ENCODE assay signal across 18 cellular contexts in the genomic region with DNA sequence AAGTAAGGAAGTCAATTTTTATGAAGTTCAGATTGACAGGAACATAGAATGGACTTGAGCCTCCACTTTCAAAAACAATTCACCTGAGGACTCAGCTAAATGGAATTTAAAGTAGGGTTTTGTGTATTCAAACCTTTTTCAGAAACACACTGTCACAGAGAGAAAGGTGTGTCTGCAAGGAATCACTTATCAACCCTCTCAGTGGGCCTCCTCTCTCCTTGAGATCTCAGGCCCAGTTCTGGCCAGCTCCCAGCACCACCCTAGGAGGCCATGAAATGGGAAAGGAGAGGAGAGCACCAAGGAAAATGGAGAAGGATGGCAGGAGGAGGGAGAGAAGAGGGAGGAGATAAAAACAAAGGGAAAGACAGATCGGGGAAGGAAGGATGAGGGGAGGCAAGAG. TPM values are rescaled to one million over a fixed set of nuclear protein-coding genes. Genes with fewer than 3 reads are reported as not detected.
A peak's percentile ranks its signal among the peaks of the same experiment; 100 is the strongest.
DNase-seq lines count a peak whose midpoint lies in the region; TF ChIP-seq lines count a peak whose summit lies in the region.
"Had no signal": no experiment of that assay in that cellular context is flagged by ENCODE, and none has a peak within 500 bp of the region (broad histone marks: within the 10 kb centered on the region; RNA-seq: fewer than 3 reads in every experiment).

No MANE protein-coding gene starts in this region.

- no TSS peak for BruUV-seq in Caco-2 (replicated peaks; lab: Mats Ljungman, UMichigan)

- no peak for TF ChIP-seq CTCF in Caco-2 (IDR thresholded peaks at IDR 0.05; ENCODE audit: insufficient read depth in 1 of 2, low read depth in 1 of 2, low read length in 1 of 2, severe bottlenecking in 1 of 2, unreplicated experiment in 1 of 2)
- no peak for TF ChIP-seq CTCF in hepatocyte (IDR thresholded peaks at IDR 0.05; ENCODE audit: poor library complexity)
- no peak for TF ChIP-seq CTCF in type B pancreatic cell (conservative IDR thresholded peaks at IDR 0.05)
- no peak for TF ChIP-seq CTCF in GM10266 (IDR thresholded peaks at IDR 0.05; ENCODE audit: control insufficient read depth, insufficient read depth, low read depth, missing control alignments)

- peak overlapping the region; percentile 71 for H3K4me2 ChIP-seq in BLaER1
- H3K4me2 ChIP-seq in hepatocyte, result no peak overlapping the region

- no peak overlapping the region for H3K4me3 ChIP-seq in BLaER1
- no peak overlapping the region for H3K4me3 ChIP-seq in Caco-2 (ENCODE audit: low read depth, low read length)
- no peak overlapping the region for H3K4me3 ChIP-seq in hepatocyte
- H3K4me3 ChIP-seq: GM12878 had no signal

- peaks cover 10% of the 10 kb centered on the region for H3K9me3 Mint-ChIP-seq in Caco-2 (ENCODE audit: unreplicated experiment)
- no peaks in the 10 kb centered on the region for H3K9me3 Mint-ChIP-seq in type B pancreatic cell
- H3K9me3 Mint-ChIP-seq: CD4-positive, alpha-beta T cell; HFFc6 had no signal

- H3K27ac Mint-ChIP-seq in Caco-2 (ENCODE audit: unreplicated experiment) (peak overlapping the region; percentile 68), type B pancreatic cell (peak overlapping the region; percentile 82)
- H3K27ac Mint-ChIP-seq: B cell; CD4-positive, alpha-beta T cell; HFFc6 had no signal

- H4K20me1 ChIP-seq in BLaER1 (no peaks in the 10 kb centered on the region), hepatocyte (ENCODE audit: insufficient read depth, poor library complexity, severe bottlenecking) (no peaks in the 10 kb centered on the region)

- no peaks in the 10 kb centered on the region for H3K9me2 ChIP-seq in hepatocyte (replicated peaks; ENCODE audit: insufficient read depth)

- H3K4me1 ChIP-seq in BLaER1 (peaks cover 29% of the 10 kb centered on the region), Caco-2 (no peaks in the 10 kb centered on the region), hepatocyte (ENCODE audit: insufficient read depth) (no peaks in the 10 kb centered on the region)

- H3K36me3 Mint-ChIP-seq in Caco-2 (ENCODE audit: insufficient read depth, unreplicated experiment) (no peaks in the 10 kb centered on the region), type B pancreatic cell (no peaks in the 10 kb centered on the region)

- no peak for DNase-seq in Caco-2
- DNase-seq in hepatocyte (ENCODE audit: low spot score), result no peak
- DNase-seq in type B pancreatic cell (ENCODE audit: extremely low spot score, unreplicated experiment), result no peak
- DNase-seq in GM10266 (ENCODE audit: extremely low spot score), result no peak
- no peak for DNase-seq in DMS53 treated with DMSO at 0.1 percent for 48 hours (lab: John Stamatoyannopoulos, UW; ENCODE audit: unreplicated experiment)
- no peak for DNase-seq in activated T-cell treated with anti-CD3 and anti-CD28 coated beads for 4 hours
- DNase-seq: CD4-positive, alpha-beta T cell; DMS153; DMS79 treated with DMSO at 0.1 percent for 48 hours; GF-D8; GOT3; H7; HFFc6 had no signal

- WGBS in hepatocyte (ENCODE audit: low lambda C conversion rate, missing lambda C conversion rate), result 80% methylated on average over 1 of the region's 1 CpG

- H2AFZ ChIP-seq in hepatocyte, result no peak overlapping the region

- intact Hi-C loops in Caco-2 (cut with micrococcal nuclease; ENCODE audit: unreplicated experiment), result no loop called here

- H3K27ac ChIP-seq in BLaER1 (no peak overlapping the region), hepatocyte (peak overlapping the region; percentile 52)
- H3K27ac ChIP-seq: C4-2B had no signal

- POLR2A ChIA-PET in Caco-2 (lab: Charles Lee), result no interaction called here

- H3K9me3 ChIP-seq in BLaER1 (no peaks in the 10 kb centered on the region; the same call in 1 of the 2 replicates), Caco-2 (no peaks in the 10 kb centered on the region), hepatocyte (ENCODE audit: low read depth) (no peaks in the 10 kb centered on the region)

- no peaks in the 10 kb centered on the region for H3K36me3 ChIP-seq in BLaER1
- H3K36me3 ChIP-seq in Caco-2 (ENCODE audit: control insufficient read depth, insufficient read depth, low read length), result no peaks in the 10 kb centered on the region
- no peaks in the 10 kb centered on the region for H3K36me3 ChIP-seq in hepatocyte (replicated peaks; ENCODE audit: insufficient read depth, low read depth)

- H3K9ac ChIP-seq in BLaER1, result no peak overlapping the region

- CTCF ChIA-PET in Caco-2 (lab: Charles Lee), result no interaction called here

- H3K27me3 ChIP-seq in BLaER1, result no peaks in the 10 kb centered on the region
- no peaks in the 10 kb centered on the region for H3K27me3 ChIP-seq in Caco-2 (replicated peaks; ENCODE audit: control insufficient read depth, insufficient read depth, low read length)
- H3K27me3 ChIP-seq in hepatocyte, result no peaks in the 10 kb centered on the region

- H3K27me3 Mint-ChIP-seq in Caco-2 (ENCODE audit: insufficient read depth, unreplicated experiment) (no peaks in the 10 kb centered on the region), type B pancreatic cell (no peaks in the 10 kb centered on the region)
- H3K27me3 Mint-ChIP-seq: B cell; CD4-positive, alpha-beta T cell had no signal

- H3K4me1 Mint-ChIP-seq in Caco-2 (ENCODE audit: low read depth, unreplicated experiment) (peaks cover 15% of the 10 kb centered on the region), type B pancreatic cell (ENCODE audit: unreplicated experiment) (no peaks in the 10 kb centered on the region)

- no peaks in the 10 kb centered on the region for H3K79me2 ChIP-seq in hepatocyte

- H3K4me3 Mint-ChIP-seq in Caco-2 (ENCODE audit: unreplicated experiment), result no peak overlapping the region
- no peak overlapping the region for H3K4me3 Mint-ChIP-seq in type B pancreatic cell
- H3K4me3 Mint-ChIP-seq: B cell; CD4-positive, alpha-beta T cell; HFFc6 had no signal

RNA-seq across cellular contexts. Expression of a gene that starts 28.6 kb away (rescaled TPM):
- 2.9 and 3.8 TPM in 2 replicates for total RNA-seq in Caco-2 (2022)
- 0.44 and 0.77 TPM in 2 replicates for total RNA-seq in hepatocyte
- polyA plus RNA-seq in hepatocyte, result 0.68 and 2.2 TPM in 2 replicates
- 0.38 and 2.4 TPM in 2 replicates for total RNA-seq in type B pancreatic cell (ENCODE audit: low replicate concordance)
- total RNA-seq: CD4-positive, alpha-beta T cell; HT-29 had no signal

RNA-seq across cellular contexts. Expression of a gene that starts 32.1 kb away (rescaled TPM):
- total RNA-seq in Caco-2 (2022), result 16.5 and 17.2 TPM in 2 replicates
- total RNA-seq in hepatocyte, result 25.2 and 26.4 TPM in 2 replicates
- 3.8 and 5.5 TPM in 2 replicates for polyA plus RNA-seq in hepatocyte
- 25.7 and 27.8 TPM in 2 replicates for total RNA-seq in type B pancreatic cell (ENCODE audit: low replicate concordance)
